8 cellular contexts compared by ENCODE assay signal in the genomic region with DNA sequence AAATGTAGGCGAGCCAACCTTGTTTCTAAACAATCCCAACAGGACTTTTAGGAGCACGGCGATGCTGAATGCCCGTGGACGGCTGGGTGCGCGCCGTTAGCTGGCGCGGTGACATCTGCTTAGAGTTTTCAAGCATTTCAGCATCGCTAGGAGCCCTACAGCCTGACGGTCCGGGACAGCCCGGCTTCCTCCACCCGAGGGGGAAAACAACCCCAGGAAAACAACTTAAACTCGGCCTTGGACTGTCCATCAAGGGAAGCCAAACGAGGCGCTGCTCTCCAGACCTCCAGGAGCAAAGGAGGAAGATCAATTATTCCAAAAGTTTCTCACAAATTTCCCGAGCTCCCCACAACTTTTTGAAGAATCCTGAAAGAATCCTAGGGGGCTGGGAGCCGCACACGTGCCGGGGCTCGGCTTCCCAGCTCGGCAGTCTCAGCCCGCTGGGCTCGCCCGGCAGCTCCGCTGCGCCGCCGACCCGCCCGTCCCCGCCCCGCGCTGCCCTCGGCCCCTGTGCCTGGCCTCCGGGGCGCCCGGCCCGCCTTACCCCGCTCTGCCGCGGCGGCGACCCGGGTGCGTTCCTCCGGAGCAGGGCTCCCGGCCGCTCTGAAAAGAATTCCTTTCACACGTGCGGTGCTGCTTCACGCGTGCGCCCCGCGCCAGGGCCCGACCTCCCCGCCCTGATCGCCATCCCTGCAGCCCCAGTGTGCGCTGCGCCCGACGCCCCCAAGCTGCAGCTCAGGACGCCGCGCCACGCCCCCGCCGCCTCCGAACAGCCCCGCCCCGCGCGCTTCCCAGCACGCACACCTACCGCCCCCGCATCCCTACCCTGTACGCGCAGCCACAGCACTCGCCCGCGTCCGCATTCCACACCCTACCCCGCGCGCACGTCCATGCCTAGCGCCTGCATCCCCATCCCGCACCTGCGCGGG. TPM values are rescaled to one million over a fixed set of nuclear protein-coding genes. Genes with fewer than 3 reads are reported as not detected.
DNase-seq lines count a peak whose midpoint lies in the region; TF ChIP-seq lines count a peak whose summit lies in the region.

A gene (minus strand): TSS at position 707 of the 929 bp plus-strand sequence. CDS start 17,764 bp downstream, outside the sequence.

- peaks cover 7% of the 10 kb centered on the region for H3K4me1 Mint-ChIP-seq in progenitor cell of endocrine pancreas (ENCODE audit: low read depth)

- peak within 1 kb of the TSS; percentile 53 for H3K4me3 ChIP-seq in GM12875 (ENCODE audit: low read depth, low read length)
- H3K4me3 ChIP-seq in NB4 (ENCODE audit: low read depth, low read length) = peak within 1 kb of the TSS; percentile 53
- H3K4me3 ChIP-seq in foreskin fibroblast (ENCODE audit: low read depth in 1 of 2, low read length in 2 of 2) = peak within 1 kb of the TSS; percentile 33 to 45

- DNase-seq in HCEC 1CT (peak; percentile 45), NB4 (ENCODE audit: low read depth) (peak; percentile 66), activated T-cell treated with anti-CD3 and anti-CD28 coated beads for 24 hours (ENCODE audit: low read depth) (peak; percentile 45), foreskin fibroblast (peak; percentile 41 to 75), progenitor cell of endocrine pancreas (ENCODE audit: low spot score, unreplicated experiment) (no peak), epidermal melanocyte (ENCODE audit: insufficient read length, low spot score) (no peak)
- no peak for DNase-seq in NK-92 treated with Interleukin-12 subunit alpha and Interleukin-12 subunit beta, amount 100 ng/mL, for 24 hours (lab: John Stamatoyannopoulos, UW)

- peak within 1 kb of the TSS; percentile 67 for H3K4me3 Mint-ChIP-seq in progenitor cell of endocrine pancreas (ENCODE audit: low read depth)

- no peak for TF ChIP-seq CTCF in GM12875 (IDR thresholded peaks at IDR 0.05; ENCODE audit: borderline replicate concordance, insufficient read depth, low read depth, low read length)
- no peak for TF ChIP-seq CTCF in NB4 (IDR thresholded peaks at IDR 0.05; ENCODE audit: low read depth, low read length)
- TF ChIP-seq CTCF in foreskin fibroblast (IDR thresholded peaks at IDR 0.05; ENCODE audit: low read depth, low read length) = no peak
- TF ChIP-seq CTCF in progenitor cell of endocrine pancreas (IDR thresholded peaks at IDR 0.05; ENCODE audit: unreplicated experiment) = no peak

- peak within 1 kb of the TSS; percentile 79 for H3K27ac Mint-ChIP-seq in progenitor cell of endocrine pancreas

- H3K9me3 Mint-ChIP-seq in progenitor cell of endocrine pancreas (ENCODE audit: low read depth) = no peaks in the 10 kb centered on the region

- H3K27me3 Mint-ChIP-seq in progenitor cell of endocrine pancreas = peaks cover 61% of the 10 kb centered on the region

- no peak for TF ChIP-seq POLR2A in NB4 (IDR thresholded peaks at IDR 0.05; ENCODE audit: extremely low read depth, insufficient read length)

- H3K36me3 Mint-ChIP-seq in progenitor cell of endocrine pancreas (ENCODE audit: insufficient read depth) = no peaks in the 10 kb centered on the region

RNA-seq across cellular contexts. Expression of the gene that starts here (rescaled TPM):
- 0.04 and 0.12 TPM in 2 replicates for total RNA-seq in progenitor cell of endocrine pancreas

Comparison
In these comparisons a context has a peak if more than half of its experiments do, and no peak if none do; other contexts are left out.
1. DNase-seq: peak in HCEC 1CT (single experiment), NB4 (single experiment), activated T-cell treated with anti-CD3 and anti-CD28 coated beads for 24 hours (single experiment) and foreskin fibroblast (2 of 2); none in progenitor cell of endocrine pancreas (single experiment), NK-92 treated with Interleukin-12 subunit alpha and Interleukin-12 subunit beta, amount 100 ng/mL, for 24 hours (single experiment) and epidermal melanocyte (single experiment).
2. Peak in every context shown above with its lines, with median percentiles within 50 percentile points of each other: H3K4me3 ChIP-seq.